9 cellular contexts compared by ENCODE assay signal in genomic region chr1:182392045-182393028, GRCh38. TPM values are rescaled to one million over a fixed set of nuclear protein-coding genes. Genes with fewer than 3 reads are reported as not detected.
A peak's percentile ranks its signal among the peaks of the same experiment; 100 is the strongest.
DNase-seq lines count a peak whose midpoint lies in the region; ATAC-seq, FAIRE-seq and TF ChIP-seq lines count a peak whose summit lies in the region.
"Had no signal": no experiment of that assay in that cellular context is flagged by ENCODE, and none has a peak within 500 bp of the region (broad histone marks: within the 10 kb centered on the region; RNA-seq: fewer than 3 reads in every experiment).

No MANE protein-coding gene starts in this region.

- peaks cover 11 to 19% (median 13%) of the 10 kb centered on the region in 4 donors for H3K36me3 ChIP-seq in upper lobe of left lung

- no peak for TF ChIP-seq CTCF in activated CD8-positive, alpha-beta T cell treated with anti-CD3 and anti-CD28 coated beads for 36 hours (IDR thresholded peaks at IDR 0.05)
- TF ChIP-seq CTCF in upper lobe of left lung (IDR thresholded peaks at IDR 0.05), result no peak

- peak overlapping the region; percentile 96 to 100 (median 98) for H3K27ac ChIP-seq in upper lobe of left lung

- CTCF ChIA-PET in activated CD8-positive, alpha-beta T cell treated with anti-CD3 and anti-CD28 coated beads for 36 hours (lab: Charles Lee), result interaction anchor here (1.0 to 9.1 kb wide), 3 partner anchors 17 to 307 kb away, joined by 3 to 270 read pairs (median 8); no protein-coding TSS in a partner anchor

- H3K27me3 ChIP-seq in upper lobe of left lung, result no peaks in the 10 kb centered on the region

- peak overlapping the region; percentile 40 to 89 (median 68) for H3K4me3 ChIP-seq in upper lobe of left lung

- no peak for TF ChIP-seq EP300 in upper lobe of left lung (IDR thresholded peaks at IDR 0.05)

- peak overlapping the region; percentile 78 for H3K4me3 Mint-ChIP-seq in activated CD8-positive, alpha-beta T cell treated with anti-CD3 and anti-CD28 coated beads for 36 hours
- H3K4me3 Mint-ChIP-seq in naive B cell, result peak overlapping the region; percentile 73 to 99 (median 96)

- peaks cover 27% of the 10 kb centered on the region for H3K27me3 Mint-ChIP-seq in activated CD8-positive, alpha-beta T cell treated with anti-CD3 and anti-CD28 coated beads for 36 hours
- H3K27me3 Mint-ChIP-seq in naive B cell, result peaks cover 0 to 6% (median 0%) of the 10 kb centered on the region in 3 donors

- in situ Hi-C loops in G401 (cut with HindIII; ENCODE audit: low sequenced_read_pairs), result loop anchor here (10.0 kb wide), 1 partner anchor 308 kb away; no protein-coding TSS in a partner anchor

- FAIRE-seq in H54 (lab: Jason Lieb, UNC), result no peak

- H3K4me1 ChIP-seq in upper lobe of left lung, result peaks cover 22 to 49% (median 35%) of the 10 kb centered on the region in 4 donors

- no peak overlapping the region for H3K27ac Mint-ChIP-seq in activated CD8-positive, alpha-beta T cell treated with anti-CD3 and anti-CD28 coated beads for 36 hours
- H3K27ac Mint-ChIP-seq in naive B cell, result peak overlapping the region in 4 of 6 donors; percentile 15 to 90 (median 63)

- H3K9me3 ChIP-seq in upper lobe of left lung, result no peaks in the 10 kb centered on the region

- 13 to 38% methylated on average over 16 to 46 of the region's 47 CpGs for WGBS in upper lobe of left lung, 2 donors

- no peaks in the 10 kb centered on the region for H3K9me3 Mint-ChIP-seq in activated CD8-positive, alpha-beta T cell treated with anti-CD3 and anti-CD28 coated beads for 36 hours
- no peaks in the 10 kb centered on the region for H3K9me3 Mint-ChIP-seq in naive B cell

- H3K4me1 Mint-ChIP-seq in activated CD8-positive, alpha-beta T cell treated with anti-CD3 and anti-CD28 coated beads for 36 hours (ENCODE audit: low read depth), result peaks cover 19% of the 10 kb centered on the region
- H3K4me1 Mint-ChIP-seq in naive B cell, result peaks cover 30 to 33% (median 31%) of the 10 kb centered on the region in 3 donors

- ATAC-seq in HG02588 (IDR thresholded peaks at IDR 0.05; ENCODE audit: unreplicated experiment), result peak; percentile 7
- peak; percentile 3 for ATAC-seq in activated CD8-positive, alpha-beta T cell treated with anti-CD3 and anti-CD28 coated beads for 36 hours
- peak; percentile 21 for ATAC-seq in esophagus mucosa
- peak in 1 of 2 donors; percentile 9 for ATAC-seq in naive B cell (ENCODE audit: low read depth in 2 of 2)
- ATAC-seq in upper lobe of left lung (ENCODE audit: low FRiP score in 2 of 2), result peak in 1 of 2 donors; percentile 49

- intact Hi-C loops in activated CD8-positive, alpha-beta T cell treated with anti-CD3 and anti-CD28 coated beads for 36 hours (cut with micrococcal nuclease), result no loop called here

- H3K36me3 Mint-ChIP-seq in activated CD8-positive, alpha-beta T cell treated with anti-CD3 and anti-CD28 coated beads for 36 hours (ENCODE audit: low read depth), result peaks cover 7% of the 10 kb centered on the region
- H3K36me3 Mint-ChIP-seq in naive B cell, result no peaks in the 10 kb centered on the region

- POLR2A ChIA-PET in activated CD8-positive, alpha-beta T cell treated with anti-CD3 and anti-CD28 coated beads for 36 hours (lab: Charles Lee), result no interaction called here

- no peak for TF ChIP-seq POLR2A in upper lobe of left lung (IDR thresholded peaks at IDR 0.05)
- TF ChIP-seq POLR2A in H54 (IDR thresholded peaks at IDR 0.05; ENCODE audit: low read depth, low read length), result no peak

- DNase-seq in G401 (ENCODE audit: low spot score), result peak; percentile 44
- DNase-seq in NCI-H146 (lab: John Stamatoyannopoulos, UW), result peak; percentile 78
- DNase-seq in activated CD8-positive, alpha-beta T cell treated with anti-CD3 and anti-CD28 coated beads for 36 hours, result peak; percentile 21
- peak; percentile 35 for DNase-seq in naive B cell
- peak; percentile 51 to 92 for DNase-seq in upper lobe of left lung
- no peak for DNase-seq in H54 (ENCODE audit: insufficient read length, low spot score)

RNA-seq across cellular contexts. Expression of gene GLUL, which starts 0.7 kb away (rescaled TPM):
- total RNA-seq in G401 (2014; rRNA removed; shearing (Covaris generic)), result 862 and 1,000 TPM in 2 replicates
- 10 to 100 TPM; 50.6 to 52.8 TPM for total RNA-seq in activated CD8-positive, alpha-beta T cell treated with anti-CD3 and anti-CD28 coated beads for 36 hours
- total RNA-seq in esophagus mucosa (435 TPM), upper lobe of left lung (1,000 to 10,000 TPM; 1,145 to 1,831 (median 1,583) TPM)
- polyA plus RNA-seq in naive B cell (ENCODE audit: low read depth in 6 of 6), result 10 to 100 TPM; 35.7 to 93.8 (median 65.5) TPM

RNA-seq across cellular contexts. Expression of gene TEDDM1, which starts 8.1 kb away (rescaled TPM):
- not detected in 2 replicates for total RNA-seq in G401 (2014; rRNA removed; shearing (Covaris generic))
- not detected for total RNA-seq in activated CD8-positive, alpha-beta T cell treated with anti-CD3 and anti-CD28 coated beads for 36 hours
- not detected for total RNA-seq in esophagus mucosa
- polyA plus RNA-seq in naive B cell (ENCODE audit: low read depth in 6 of 6), result under 1 TPM in 4 of 6 donors, not detected in 2; 0.13 to 0.34 (median 0.23) TPM
- not detected for total RNA-seq in upper lobe of left lung
- total RNA-seq: activated CD8-positive, alpha-beta memory T cell treated with anti-CD3 and anti-CD28 coated beads for 36 hours had no signal

RNA-seq across cellular contexts. Expression of gene RGSL1, which starts 57.6 kb away (rescaled TPM):
- total RNA-seq in G401 (2014; rRNA removed; shearing (Covaris generic)), result not detected in 2 replicates
- total RNA-seq in activated CD8-positive, alpha-beta T cell treated with anti-CD3 and anti-CD28 coated beads for 36 hours, result not detected
- total RNA-seq in esophagus mucosa (not detected), upper lobe of left lung (not detected)
- polyA plus RNA-seq in naive B cell (ENCODE audit: low read depth in 6 of 6), result under 1 TPM in 1 of 6 donors, not detected in 5; 0.13 TPM
- total RNA-seq: activated CD8-positive, alpha-beta memory T cell treated with anti-CD3 and anti-CD28 coated beads for 36 hours had no signal
